In the genomic region with DNA sequence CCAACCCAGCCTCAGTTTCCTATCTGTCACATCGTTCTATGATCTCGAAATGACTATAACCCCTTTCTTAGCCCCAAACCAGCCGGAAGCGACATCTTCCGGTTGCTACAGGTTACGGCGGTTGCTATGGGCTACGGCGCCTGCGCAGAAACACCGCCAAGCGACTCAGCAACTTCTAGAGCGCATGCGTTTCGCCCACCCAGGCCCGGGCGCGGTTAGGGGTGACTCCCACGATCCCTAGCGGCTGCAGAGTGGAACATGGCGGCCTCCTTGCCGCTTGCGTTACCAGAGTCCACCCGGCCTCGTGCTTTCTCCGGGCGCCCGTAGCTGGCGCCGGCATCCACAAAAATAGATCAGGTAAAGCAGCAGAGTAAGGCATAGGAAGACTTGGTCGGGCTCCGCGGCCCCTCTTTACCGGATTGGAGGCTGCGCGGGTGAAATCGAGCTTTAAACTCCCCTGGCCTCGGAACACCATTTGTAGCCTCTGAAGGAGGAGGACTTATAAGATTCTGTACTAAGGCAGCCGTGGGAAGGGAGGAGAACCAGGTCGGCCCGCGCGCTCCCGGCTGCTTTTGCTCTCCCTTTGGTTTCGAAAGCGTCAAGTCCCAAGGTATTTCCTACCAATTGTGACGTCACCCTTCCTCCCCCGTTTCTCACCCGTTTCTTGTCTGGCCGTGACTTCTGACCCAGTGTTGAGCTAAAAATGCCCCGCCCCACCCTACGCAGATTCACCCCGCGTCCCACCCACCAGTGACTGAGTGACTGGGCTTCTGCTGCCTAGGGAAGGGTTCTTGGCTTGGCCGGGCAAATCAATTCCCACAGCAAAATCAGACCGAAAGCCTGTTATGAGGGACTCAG, we compare ENCODE assay signal across 1 cellular context.
TF ChIP-seq lines count a peak whose summit lies in the region.

No MANE protein-coding gene starts in this region.

TF ChIP-seq in K562, 482 proteins besides CTCF, POLR2A, EP300 and RAD21 (continued from another document):
- no peak for TF ChIP-seq ZNF436 (CRISPR knock-in tag; IDR thresholded peaks at IDR 0.05)
- no peak for TF ChIP-seq ZNF212 (CRISPR knock-in tag; IDR thresholded peaks at IDR 0.05)
- no peak for TF ChIP-seq HDGF (IDR thresholded peaks at IDR 0.05)
- no peak for TF ChIP-seq ZNF253 (CRISPR knock-in tag; conservative IDR thresholded peaks at IDR 0.05)
